In the genomic region with DNA sequence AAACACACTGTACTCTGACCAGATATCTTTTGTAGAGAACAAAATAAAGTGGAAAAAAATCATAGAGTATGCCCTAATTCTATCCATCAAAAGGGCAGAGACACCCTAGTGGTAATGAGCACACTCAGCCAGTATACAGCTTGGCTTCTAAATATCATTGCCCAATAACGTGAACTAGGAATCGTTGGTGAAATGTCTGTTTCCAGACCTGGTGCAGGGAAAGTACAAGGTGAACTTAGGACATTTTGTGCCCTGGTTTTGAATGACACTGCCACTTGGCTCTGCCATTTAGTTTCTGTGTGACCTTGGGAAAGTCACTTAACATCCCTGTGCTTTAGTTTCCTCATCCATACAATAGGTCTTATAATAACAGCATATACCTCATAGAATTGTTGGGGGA, we compare ENCODE assay signal across 2 cellular contexts.
A peak's percentile ranks its signal among the peaks of the same experiment; 100 is the strongest.
TF ChIP-seq lines count a peak whose summit lies in the region.

No MANE protein-coding gene starts in this region.

TF ChIP-seq in K562, 482 proteins besides CTCF, POLR2A, EP300 and RAD21:
- no peak for TF ChIP-seq IRF9 (tag; IDR thresholded peaks at IDR 0.05)
- no peak for TF ChIP-seq NFE2L1 (tag; IDR thresholded peaks at IDR 0.05; ENCODE audit: borderline replicate concordance, low read depth)
- TF ChIP-seq PPARD (CRISPR knock-in tag; IDR thresholded peaks at IDR 0.05) = no peak
- TF ChIP-seq TARDBP (IDR thresholded peaks at IDR 0.05) = no peak
- TF ChIP-seq BRF1 (IDR thresholded peaks at IDR 0.05; ENCODE audit: borderline replicate concordance, extremely low read depth, insufficient read length) = no peak
- no peak for TF ChIP-seq SAP30 (IDR thresholded peaks at IDR 0.05; ENCODE audit: borderline replicate concordance, insufficient read depth, low read depth, low read length, poor library complexity, severe bottlenecking)
- no peak for TF ChIP-seq KAT7 (CRISPR knock-in tag; IDR thresholded peaks at IDR 0.05; ENCODE audit: borderline replicate concordance)
- TF ChIP-seq, protein P1, sequence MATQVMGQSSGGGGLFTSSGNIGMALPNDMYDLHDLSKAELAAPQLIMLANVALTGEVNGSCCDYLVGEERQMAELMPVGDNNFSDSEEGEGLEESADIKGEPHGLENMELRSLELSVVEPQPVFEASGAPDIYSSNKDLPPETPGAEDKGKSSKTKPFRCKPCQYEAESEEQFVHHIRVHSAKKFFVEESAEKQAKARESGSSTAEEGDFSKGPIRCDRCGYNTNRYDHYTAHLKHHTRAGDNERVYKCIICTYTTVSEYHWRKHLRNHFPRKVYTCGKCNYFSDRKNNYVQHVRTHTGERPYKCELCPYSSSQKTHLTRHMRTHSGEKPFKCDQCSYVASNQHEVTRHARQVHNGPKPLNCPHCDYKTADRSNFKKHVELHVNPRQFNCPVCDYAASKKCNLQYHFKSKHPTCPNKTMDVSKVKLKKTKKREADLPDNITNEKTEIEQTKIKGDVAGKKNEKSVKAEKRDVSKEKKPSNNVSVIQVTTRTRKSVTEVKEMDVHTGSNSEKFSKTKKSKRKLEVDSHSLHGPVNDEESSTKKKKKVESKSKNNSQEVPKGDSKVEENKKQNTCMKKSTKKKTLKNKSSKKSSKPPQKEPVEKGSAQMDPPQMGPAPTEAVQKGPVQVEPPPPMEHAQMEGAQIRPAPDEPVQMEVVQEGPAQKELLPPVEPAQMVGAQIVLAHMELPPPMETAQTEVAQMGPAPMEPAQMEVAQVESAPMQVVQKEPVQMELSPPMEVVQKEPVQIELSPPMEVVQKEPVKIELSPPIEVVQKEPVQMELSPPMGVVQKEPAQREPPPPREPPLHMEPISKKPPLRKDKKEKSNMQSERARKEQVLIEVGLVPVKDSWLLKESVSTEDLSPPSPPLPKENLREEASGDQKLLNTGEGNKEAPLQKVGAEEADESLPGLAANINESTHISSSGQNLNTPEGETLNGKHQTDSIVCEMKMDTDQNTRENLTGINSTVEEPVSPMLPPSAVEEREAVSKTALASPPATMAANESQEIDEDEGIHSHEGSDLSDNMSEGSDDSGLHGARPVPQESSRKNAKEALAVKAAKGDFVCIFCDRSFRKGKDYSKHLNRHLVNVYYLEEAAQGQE (CRISPR knock-in tag; IDR thresholded peaks at IDR 0.05; ENCODE audit: low read depth) = no peak
- no peak for TF ChIP-seq FOSL1 (tag; conservative IDR thresholded peaks at IDR 0.05)
- TF ChIP-seq SLC30A9 (CRISPR knock-in tag; IDR thresholded peaks at IDR 0.05) = no peak
- TF ChIP-seq HCFC1 (IDR thresholded peaks at IDR 0.05; ENCODE audit: low read depth, low read length) = no peak

TF ChIP-seq in liver, 16 proteins besides CTCF, POLR2A, EP300 and RAD21:
- TF ChIP-seq, protein P2, sequence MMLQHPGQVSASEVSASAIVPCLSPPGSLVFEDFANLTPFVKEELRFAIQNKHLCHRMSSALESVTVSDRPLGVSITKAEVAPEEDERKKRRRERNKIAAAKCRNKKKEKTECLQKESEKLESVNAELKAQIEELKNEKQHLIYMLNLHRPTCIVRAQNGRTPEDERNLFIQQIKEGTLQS (IDR thresholded peaks at IDR 0.05) = no peak
- TF ChIP-seq NR2F2 (IDR thresholded peaks at IDR 0.05) = no peak
- TF ChIP-seq FOXA2 (IDR thresholded peaks at IDR 0.05) = no peak
- TF ChIP-seq, protein P3, sequence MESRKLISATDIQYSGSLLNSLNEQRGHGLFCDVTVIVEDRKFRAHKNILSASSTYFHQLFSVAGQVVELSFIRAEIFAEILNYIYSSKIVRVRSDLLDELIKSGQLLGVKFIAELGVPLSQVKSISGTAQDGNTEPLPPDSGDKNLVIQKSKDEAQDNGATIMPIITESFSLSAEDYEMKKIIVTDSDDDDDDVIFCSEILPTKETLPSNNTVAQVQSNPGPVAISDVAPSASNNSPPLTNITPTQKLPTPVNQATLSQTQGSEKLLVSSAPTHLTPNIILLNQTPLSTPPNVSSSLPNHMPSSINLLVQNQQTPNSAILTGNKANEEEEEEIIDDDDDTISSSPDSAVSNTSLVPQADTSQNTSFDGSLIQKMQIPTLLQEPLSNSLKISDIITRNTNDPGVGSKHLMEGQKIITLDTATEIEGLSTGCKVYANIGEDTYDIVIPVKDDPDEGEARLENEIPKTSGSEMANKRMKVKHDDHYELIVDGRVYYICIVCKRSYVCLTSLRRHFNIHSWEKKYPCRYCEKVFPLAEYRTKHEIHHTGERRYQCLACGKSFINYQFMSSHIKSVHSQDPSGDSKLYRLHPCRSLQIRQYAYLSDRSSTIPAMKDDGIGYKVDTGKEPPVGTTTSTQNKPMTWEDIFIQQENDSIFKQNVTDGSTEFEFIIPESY (IDR thresholded peaks at IDR 0.05) = no peak
- peak in 1 of 2 donors; percentile 40 for TF ChIP-seq JUND (IDR thresholded peaks at IDR 0.05)
- TF ChIP-seq EGR1 (IDR thresholded peaks at IDR 0.05; ENCODE audit: low read depth in 2 of 2) = no peak
- no peak for TF ChIP-seq MAX (IDR thresholded peaks at IDR 0.05)
- peak; percentile 28 for TF ChIP-seq YY1 (IDR thresholded peaks at IDR 0.05)
- TF ChIP-seq TAF1 (conservative IDR thresholded peaks at IDR 0.05) = no peak
- no peak for TF ChIP-seq HNF4G (IDR thresholded peaks at IDR 0.05)
- peak; percentile 72 to 77 for TF ChIP-seq RXRA (IDR thresholded peaks at IDR 0.05)
- TF ChIP-seq, protein P1 (IDR thresholded peaks at IDR 0.05) = no peak
- TF ChIP-seq HNF4A (conservative IDR thresholded peaks at IDR 0.05) = peak; percentile 45 to 61
- peak; percentile 74 for TF ChIP-seq SP1 (IDR thresholded peaks at IDR 0.05)
- no peak for TF ChIP-seq FOXA1 (IDR thresholded peaks at IDR 0.05)
- no peak for TF ChIP-seq GABPA (IDR thresholded peaks at IDR 0.05 in 1 of 2, conservative IDR thresholded peaks at IDR 0.05 in 1 of 2)
TF ChIP-seq in liver: peak in this region for 5.
